Comparison of ENCODE assay signal across 8 cellular contexts in genomic region chr2:70089946-70090523, GRCh38. TPM values are rescaled to one million over a fixed set of nuclear protein-coding genes. Genes with fewer than 3 reads are reported as not detected.
DNase-seq lines count a peak whose midpoint lies in the region; ATAC-seq, FAIRE-seq and TF ChIP-seq lines count a peak whose summit lies in the region.

No MANE protein-coding gene starts in this region.

- TF ChIP-seq EP300 in sigmoid colon (IDR thresholded peaks at IDR 0.05): no peak

- no peaks in the 10 kb centered on the region for H4K20me1 ChIP-seq in GM23248 (ENCODE audit: insufficient read depth)

- H3K4me2 ChIP-seq in GM23248 (ENCODE audit: unreplicated experiment): peak overlapping the region; percentile 100

- H3K27me3 ChIP-seq in GM23248 (replicated peaks; ENCODE audit: insufficient read depth) (no peaks in the 10 kb centered on the region), esophagus (ENCODE audit: control insufficient read depth in 1 of 2, insufficient read depth in 2 of 2, low read length in 2 of 2) (no peaks in the 10 kb centered on the region), sigmoid colon (no peaks in the 10 kb centered on the region)

- peaks cover 51% of the 10 kb centered on the region for H3F3A ChIP-seq in GM23248 (ENCODE audit: insufficient read depth)

- H3K9ac ChIP-seq in GM23248: peak overlapping the region; percentile 98; the same call in 1 of the 2 replicates

- H3K36me3 ChIP-seq in GM23248 (ENCODE audit: low read depth) (peaks cover 8% of the 10 kb centered on the region; the same call in 1 of the 2 replicates), esophagus (ENCODE audit: control insufficient read depth in 2 of 2, insufficient read depth in 2 of 2, low read length in 1 of 2) (no peaks in the 10 kb centered on the region), sigmoid colon (peaks cover 0 to 8% (median 0%) of the 10 kb centered on the region in 4 donors)

- WGBS in GM23248 (ENCODE audit: low coverage in 1 of 2, low lambda C conversion rate in 2 of 2, missing lambda C conversion rate in 2 of 2), 2 experiments: 59 to 66% methylated on average over 6 of the region's 6 CpGs
- 53 to 56% methylated on average over 6 of the region's 6 CpGs for WGBS in esophagus, 2 donors
- WGBS in sigmoid colon, 2 donors: 68 to 80% methylated on average over 6 of the region's 6 CpGs

- peaks cover 40% of the 10 kb centered on the region for H3K79me2 ChIP-seq in GM23248 (ENCODE audit: insufficient read depth)

- H2AFZ ChIP-seq in GM23248: no peak overlapping the region

- TF ChIP-seq POLR2A in Raji (IDR thresholded peaks at IDR 0.05; ENCODE audit: insufficient read depth, low read depth, low read length): peak; percentile 46; the same call in 1 of the 2 replicates
- no peak for TF ChIP-seq POLR2A in sigmoid colon (IDR thresholded peaks at IDR 0.05)

- ATAC-seq in GM21447 (IDR thresholded peaks at IDR 0.05; ENCODE audit: unreplicated experiment) (no peak), HG03457 (IDR thresholded peaks at IDR 0.05; ENCODE audit: unreplicated experiment) (no peak)

- H3K4me1 ChIP-seq in GM23248 (ENCODE audit: insufficient read depth) (peaks cover 19% of the 10 kb centered on the region), esophagus (ENCODE audit: control insufficient read depth in 2 of 2, insufficient read depth in 2 of 2, low read length in 1 of 2) (peaks cover 2 to 4% of the 10 kb centered on the region in 2 donors), sigmoid colon (peaks cover 0 to 44% (median 34%) of the 10 kb centered on the region in 4 donors)

- H3K27ac ChIP-seq in GM23248: peak overlapping the region; percentile 100; the same call in 1 of the 2 replicates
- peak overlapping the region; percentile 78 to 88 for H3K27ac ChIP-seq in esophagus (ENCODE audit: low read depth in 2 of 2, low read length in 1 of 2)
- peak overlapping the region; percentile 99 to 100 (median 99) for H3K27ac ChIP-seq in sigmoid colon

- DNase-seq in GM23248 (peak; percentile 30), sigmoid colon (no peak), NCI-H146 treated with DMSO at 0.1 percent for 48 hours (lab: John Stamatoyannopoulos, UW; ENCODE audit: unreplicated experiment) (no peak), D721Med (ENCODE audit: insufficient read length, low spot score) (no peak)

- no peak for FAIRE-seq in D721Med (lab: Jason Lieb, UNC)

- intact Hi-C loops in sigmoid colon (cut with DNase I): loop anchor here (5.0 to 10.0 kb wide), 5 partner anchors 102 to 265 kb away; partner anchors contain the start of genes C2orf42, GMCL1, PCYOX1 and SNRPG

- H3K4me3 ChIP-seq in GM23248: peak overlapping the region; percentile 96
- peak overlapping the region in 1 of 2 donors; percentile 76 for H3K4me3 ChIP-seq in esophagus (ENCODE audit: low read depth in 1 of 2, low read length in 2 of 2)
- H3K4me3 ChIP-seq in sigmoid colon: peak overlapping the region; percentile 63 to 87 (median 72)

- TF ChIP-seq CTCF in sigmoid colon (IDR thresholded peaks at IDR 0.05) (no peak), D721Med (IDR thresholded peaks at IDR 0.05; ENCODE audit: insufficient read depth, missing control alignments) (no peak)

- in situ Hi-C loops in GM23248 (cut with MboI): no loop called here

- no peaks in the 10 kb centered on the region for H3K9me2 ChIP-seq in GM23248 (ENCODE audit: insufficient read depth)

- H3K9me3 ChIP-seq in GM23248 (ENCODE audit: low read depth) (no peaks in the 10 kb centered on the region), esophagus (ENCODE audit: control insufficient read depth in 2 of 2, insufficient read depth in 1 of 2, low read depth in 1 of 2, low read length in 1 of 2) (no peaks in the 10 kb centered on the region), sigmoid colon (no peaks in the 10 kb centered on the region)

RNA-seq across cellular contexts. Expression of gene PCBP1, which starts 2.8 kb away (rescaled TPM):
- 23.8 and 29.8 TPM in 2 replicates for total RNA-seq in GM23248 (2014; rRNA removed; shearing (Covaris generic))
- polyA plus RNA-seq in GM23248 (2016; fragmentation: Nextera tagmentation; extraction: Ambion mirVana) (163 and 167 TPM in 2 replicates), esophagus (100 to 1,000 TPM; 314 to 323 TPM), sigmoid colon (100 to 1,000 TPM; 269 to 311 (median 286) TPM)
- 100 to 1,000 TPM; 178 to 186 (median 182) TPM for total RNA-seq in sigmoid colon
